34 cellular contexts compared by ENCODE assay signal in the genomic region with DNA sequence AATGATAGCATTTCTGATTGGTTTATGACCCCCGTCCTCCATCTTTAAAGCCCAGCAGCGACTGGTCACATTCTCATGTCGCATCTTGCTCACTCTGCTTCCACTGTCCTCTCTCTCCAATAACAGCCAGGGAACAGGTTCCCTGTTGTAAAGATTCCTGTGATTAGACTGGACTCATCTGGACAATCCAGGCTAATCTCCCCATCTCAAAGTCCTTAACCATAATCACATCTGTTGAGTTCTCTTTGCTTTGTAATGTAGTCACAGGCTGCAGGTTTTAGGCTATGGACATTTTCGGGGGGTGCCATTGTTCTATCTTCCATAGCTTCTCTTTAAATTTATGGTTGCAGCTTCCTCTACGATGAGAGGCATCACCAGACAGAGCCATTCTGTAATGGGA.
"Had no signal": no experiment of that assay in that cellular context is flagged by ENCODE, and none has a peak within 500 bp of the region (broad histone marks: within the 10 kb centered on the region; RNA-seq: fewer than 3 reads in every experiment).

No MANE protein-coding gene starts in this region.

- H3K4me3 ChIP-seq: cardiac muscle cell, colonic mucosa, SJCRH30 had no signal

- ATAC-seq: activated CD8-positive, alpha-beta T cell treated with anti-CD3 and anti-CD28 coated beads for 36 hours; activated T-cell treated with anti-CD3 and anti-CD28 coated beads, Interleukin-2, amount 50 U/mL, for 72 hours; activated T-helper 17 cell treated with anti-CD3 and anti-CD28 coated beads, Interleukin-2, amount 50 U/mL, for 72 hours; Panc1 had no signal

- DNase-seq: activated CD4-positive, alpha-beta T cell treated with anti-CD3 and anti-CD28 coated beads, Interleukin-2, amount 10 ng/mL, durations not matched to agents 24 days and 14 days; activated CD4-positive, alpha-beta T cell treated with anti-CD3 and anti-CD28 coated beads, Interleukin-2, amount 50 U/mL, for 4 hours; activated CD8-positive, alpha-beta T cell treated with anti-CD3 and anti-CD28 coated beads for 36 hours; activated effector memory CD4-positive, alpha-beta T cell treated with anti-CD3 and anti-CD28 coated beads, Interleukin-2, amount 50 U/mL, for 16 hours; activated naive CD4-positive, alpha-beta T cell; activated naive CD4-positive, alpha-beta T cell treated with anti-CD3 and anti-CD28 coated beads, Interleukin-2, amount 50 U/mL, for 16 hours; activated naive CD8-positive, alpha-beta T cell treated with anti-CD3 and anti-CD28 coated beads for 36 hours; activated T-cell treated with anti-CD3 and anti-CD28 coated beads, Interleukin-2, amount 50 U/mL, for 1 hour; activated T-cell treated with anti-CD3 and anti-CD28 coated beads, Interleukin-2, amount 50 U/mL, for 72 hours; amniotic stem cell; aorta; colonic mucosa; Kasumi-1; KG1; MM.1S; MV-4-11; NCI-H1092; NCI-H1436 treated with DMSO at 0.1 percent for 48 hours; NCI-H1694 treated with DMSO at 0.1 percent for 48 hours; NCI-H2029; NCI-H2171; NCI-H226; NCI-H526; NCI-H774; SHP77; SW 1271; T-helper 1 cell; T-helper 2 cell; T-helper 9 cell had no signal

- H3K4me1 ChIP-seq: colonic mucosa had no signal

- H3K27me3 ChIP-seq: cardiac muscle cell, colonic mucosa, SJCRH30 had no signal

- H3K27ac ChIP-seq: cardiac muscle cell, colonic mucosa, SJCRH30, VCaP had no signal

- H3K9me3 ChIP-seq: colonic mucosa, SJCRH30 had no signal

- H3K36me3 ChIP-seq: cardiac muscle cell, colonic mucosa, SJCRH30 had no signal
